18 cellular contexts compared by ENCODE assay signal in genomic region chr2:41727152-41727551, GRCh38.
DNase-seq lines count a peak whose midpoint lies in the region; ATAC-seq and TF ChIP-seq lines count a peak whose summit lies in the region.
"Had no signal": no experiment of that assay in that cellular context is flagged by ENCODE, and none has a peak within 500 bp of the region (broad histone marks: within the 10 kb centered on the region; RNA-seq: fewer than 3 reads in every experiment).

No MANE protein-coding gene starts in this region.

- H3K27ac Mint-ChIP-seq in nephron = peak overlapping the region; percentile 36 to 65 (median 58)
- no peak overlapping the region for H3K27ac Mint-ChIP-seq in chondrocyte (ENCODE audit: unreplicated experiment)
- H3K27ac Mint-ChIP-seq: B cell; CD4-positive, alpha-beta T cell; CD8-positive, alpha-beta T cell had no signal

- TF ChIP-seq CTCF in nephron (IDR thresholded peaks at IDR 0.05; ENCODE audit: unreplicated experiment in 3 of 3) (no peak), chondrocyte (IDR thresholded peaks at IDR 0.05) (no peak)

- H3K4me1 ChIP-seq in SJCRH30 (peaks cover 58% of the 10 kb centered on the region), mesenchymal stem cell (ENCODE audit: control insufficient read depth, insufficient read depth, low read depth, low read length) (peaks cover 2% of the 10 kb centered on the region)
- H3K4me1 ChIP-seq: A549; BLaER1 treated with 17β-estradiol and CSF1 and Interleukin-3, amounts not matched to agents 10 nM and 100 nM; Caco-2 had no signal

- no peak overlapping the region for H4K91ac ChIP-seq in mesenchymal stem cell (ENCODE audit: low read length)

- H3K4me2 ChIP-seq in mesenchymal stem cell (ENCODE audit: low read length, poor library complexity, severe bottlenecking) = no peak overlapping the region
- H3K4me2 ChIP-seq: A549; BLaER1 treated with 17β-estradiol and CSF1 and Interleukin-3, amounts not matched to agents 10 nM and 100 nM had no signal

- H3K14ac ChIP-seq in mesenchymal stem cell (ENCODE audit: low read length in 2 of 2) = no peak overlapping the region

- H2BK120ac ChIP-seq in mesenchymal stem cell (ENCODE audit: low read depth, low read length) = no peak overlapping the region

- no peak overlapping the region for H2BK12ac ChIP-seq in mesenchymal stem cell (ENCODE audit: low read length in 2 of 2)

- H3K36me3 ChIP-seq in SJCRH30 = no peaks in the 10 kb centered on the region
- no peaks in the 10 kb centered on the region for H3K36me3 ChIP-seq in mesenchymal stem cell (ENCODE audit: control insufficient read depth in 1 of 2, insufficient read depth in 2 of 2, low read depth in 1 of 2, low read length in 2 of 2)
- H3K36me3 ChIP-seq: BLaER1 treated with 17β-estradiol and CSF1 and Interleukin-3, amounts not matched to agents 10 nM and 100 nM had no signal

- no peak for ATAC-seq in GM19452 (IDR thresholded peaks at IDR 0.05; ENCODE audit: unreplicated experiment)
- ATAC-seq: A549; CD8-positive, alpha-beta T cell had no signal

- H3K18ac ChIP-seq in mesenchymal stem cell (ENCODE audit: low read depth in 1 of 2, low read length in 2 of 2) = no peak overlapping the region

- H3K9ac ChIP-seq in mesenchymal stem cell (ENCODE audit: low read length) = no peak overlapping the region
- H3K9ac ChIP-seq: BLaER1 treated with 17β-estradiol and CSF1 and Interleukin-3, amounts not matched to agents 10 nM and 100 nM had no signal

- H3K9me3 Mint-ChIP-seq in nephron (no peaks in the 10 kb centered on the region), chondrocyte (ENCODE audit: low read depth) (no peaks in the 10 kb centered on the region)
- H3K9me3 Mint-ChIP-seq: CD4-positive, alpha-beta T cell; CD8-positive, alpha-beta T cell had no signal

- no peak overlapping the region for H4K8ac ChIP-seq in mesenchymal stem cell (ENCODE audit: low read length)

- H3K4me3 Mint-ChIP-seq in nephron = no peak overlapping the region
- no peak overlapping the region for H3K4me3 Mint-ChIP-seq in chondrocyte (ENCODE audit: unreplicated experiment)
- H3K4me3 Mint-ChIP-seq: B cell; CD4-positive, alpha-beta T cell; CD8-positive, alpha-beta T cell had no signal

- no peak overlapping the region for H2BK5ac ChIP-seq in mesenchymal stem cell (ENCODE audit: low read depth, low read length, poor library complexity, severe bottlenecking)

- H3K27me3 ChIP-seq in SJCRH30 = no peaks in the 10 kb centered on the region
- no peaks in the 10 kb centered on the region for H3K27me3 ChIP-seq in mesenchymal stem cell (ENCODE audit: control insufficient read depth in 1 of 2, insufficient read depth in 1 of 2, low read length in 2 of 2)
- H3K27me3 ChIP-seq: BLaER1 treated with 17β-estradiol and CSF1 and Interleukin-3, amounts not matched to agents 10 nM and 100 nM had no signal

- H3K4me3 ChIP-seq in SJCRH30 (no peak overlapping the region), mesenchymal stem cell (ENCODE audit: insufficient read depth in 1 of 2, low read depth in 1 of 2, low read length in 2 of 2) (no peak overlapping the region)
- H3K4me3 ChIP-seq: A549; BLaER1 treated with 17β-estradiol and CSF1 and Interleukin-3, amounts not matched to agents 10 nM and 100 nM had no signal

- H3K9me3 ChIP-seq in SJCRH30 (replicated peaks) (no peaks in the 10 kb centered on the region; the same call in 1 of the 2 replicates), mesenchymal stem cell (ENCODE audit: control insufficient read depth, low read length) (no peaks in the 10 kb centered on the region)
- H3K9me3 ChIP-seq: A549; BLaER1 treated with 17β-estradiol and CSF1 and Interleukin-3, amounts not matched to agents 10 nM and 100 nM; Caco-2 had no signal

- H2AK5ac ChIP-seq in mesenchymal stem cell (ENCODE audit: low read length, severe bottlenecking) = peak overlapping the region; percentile 26

- DNase-seq in SJCRH30 = no peak
- no peak for DNase-seq in mesenchymal stem cell
- no peak for DNase-seq in chondrocyte (ENCODE audit: low spot score)
- no peak for DNase-seq in NCI-H2196 treated with DMSO at 0.1 percent for 48 hours (lab: John Stamatoyannopoulos, UW; ENCODE audit: unreplicated experiment)
- DNase-seq: AML-193; Caco-2; Calu3; CD4-positive, alpha-beta T cell; CD8-positive, alpha-beta T cell; DMS79 treated with DMSO at 0.1 percent for 48 hours; GF-D8 had no signal

- no peaks in the 10 kb centered on the region for H3K79me1 ChIP-seq in mesenchymal stem cell (replicated peaks; ENCODE audit: low read length, poor library complexity, severe bottlenecking)

- H2AFZ ChIP-seq in mesenchymal stem cell (ENCODE audit: low read depth, low read length) = no peak overlapping the region

- H3K36me3 Mint-ChIP-seq in nephron (ENCODE audit: low read depth) (no peaks in the 10 kb centered on the region), chondrocyte (ENCODE audit: low read depth) (no peaks in the 10 kb centered on the region)
- H3K36me3 Mint-ChIP-seq: CD8-positive, alpha-beta T cell had no signal

- H3K4me1 Mint-ChIP-seq in nephron = peaks cover 56% of the 10 kb centered on the region
- H3K4me1 Mint-ChIP-seq in chondrocyte (ENCODE audit: low read depth) = peaks cover 13% of the 10 kb centered on the region
- H3K4me1 Mint-ChIP-seq: B cell had no signal

- no peak overlapping the region for H3K23ac ChIP-seq in mesenchymal stem cell (ENCODE audit: low read length in 2 of 2)

- H3K4ac ChIP-seq in mesenchymal stem cell (ENCODE audit: low read depth in 1 of 2, low read length in 2 of 2) = no peak overlapping the region

- H3K27me3 Mint-ChIP-seq in nephron (ENCODE audit: low read depth) (no peaks in the 10 kb centered on the region), chondrocyte (ENCODE audit: low read depth) (peaks cover 13% of the 10 kb centered on the region)

- 85% methylated on average over 2 of the region's 2 CpGs for WGBS in mesenchymal stem cell

- no peak overlapping the region for H2BK15ac ChIP-seq in mesenchymal stem cell (ENCODE audit: low read depth, poor library complexity, severe bottlenecking)

- H3K27ac ChIP-seq in SJCRH30 (peak overlapping the region; percentile 71), mesenchymal stem cell (ENCODE audit: low read length, poor library complexity, severe bottlenecking) (no peak overlapping the region)
- H3K27ac ChIP-seq: 22Rv1; A549; BLaER1 treated with 17β-estradiol and CSF1 and Interleukin-3, amounts not matched to agents 10 nM and 100 nM; C4-2B had no signal
